18 cellular contexts compared by ENCODE assay signal in genomic region chrX:18894156-18894555, GRCh38.
A peak's percentile ranks its signal among the peaks of the same experiment; 100 is the strongest.
DNase-seq lines count a peak whose midpoint lies in the region; ATAC-seq and TF ChIP-seq lines count a peak whose summit lies in the region.
"Had no signal": no experiment of that assay in that cellular context is flagged by ENCODE, and none has a peak within 500 bp of the region (broad histone marks: within the 10 kb centered on the region; RNA-seq: fewer than 3 reads in every experiment).

No MANE protein-coding gene starts in this region.

- DNase-seq in left ventricle myocardium inferior (no peak), heart right ventricle (no peak), RWPE1 (ENCODE audit: low spot score) (no peak), epithelial cell of proximal tubule (ENCODE audit: low read depth) (no peak), thoracic aorta (ENCODE audit: low spot score) (no peak), SKM-1 (lab: John Stamatoyannopoulos, UW; ENCODE audit: unreplicated experiment) (no peak), LoVo (ENCODE audit: low spot score) (no peak), iPS-NIHi11 (ENCODE audit: low spot score) (no peak)
- DNase-seq: 8988T, DMS 273 treated with DMSO at 0.1 percent for 48 hours, KBM-7, NCI-H1436 treated with DMSO at 0.1 percent for 48 hours, NCI-H2029 treated with DMSO at 0.1 percent for 48 hours, NCI-H510A, PC-9 had no signal

- ATAC-seq in heart right ventricle, result no peak
- no peak for ATAC-seq in thoracic aorta (ENCODE audit: insufficient number of reproducible peaks, low FRiP score, low read depth)
- ATAC-seq: HCT116, Right ventricle myocardium inferior had no signal

- POLR2A ChIA-PET in RWPE1 (lab: Yijun Ruan, JAX; ENCODE audit: low non-redundant PET), result no interaction called here

- peaks cover 25% of the 10 kb centered on the region for H3K4me1 ChIP-seq in left ventricle myocardium inferior
- peaks cover 0 to 21% (median 7%) of the 10 kb centered on the region in 9 donors for H3K4me1 ChIP-seq in heart right ventricle
- peaks cover 10 to 25% of the 10 kb centered on the region in 2 donors for H3K4me1 ChIP-seq in thoracic aorta (ENCODE audit: control insufficient read depth in 1 of 2, low read depth in 2 of 2)

- H3K9me3 ChIP-seq in left ventricle myocardium inferior (replicated peaks) (no peaks in the 10 kb centered on the region), heart right ventricle (no peaks in the 10 kb centered on the region), thoracic aorta (no peaks in the 10 kb centered on the region)

- CTCF ChIA-PET in RWPE1 (lab: Yijun Ruan, JAX), result no interaction called here

- TF ChIP-seq CTCF in left ventricle myocardium inferior (IDR thresholded peaks at IDR 0.05; ENCODE audit: borderline replicate concordance) (no peak), heart right ventricle (IDR thresholded peaks at IDR 0.05) (no peak), RWPE1 (conservative IDR thresholded peaks at IDR 0.05; ENCODE audit: low read depth) (no peak), epithelial cell of proximal tubule (conservative IDR thresholded peaks at IDR 0.05; ENCODE audit: low read depth, low read length) (peak; percentile 9), thoracic aorta (IDR thresholded peaks at IDR 0.05) (no peak)

- intact Hi-C loops in left ventricle myocardium inferior (cut with micrococcal nuclease), result no loop called here
- intact Hi-C loops in heart right ventricle (cut with DNase I), result loop anchor here in 2 of 10 donors (5.0 to 10.0 kb wide), 2 partner anchors 479 to 482 kb away; no protein-coding TSS in a partner anchor

- 89 to 91% methylated on average over 18 of the region's 18 CpGs for WGBS in heart right ventricle, 2 donors

- H3K27ac ChIP-seq in left ventricle myocardium inferior (replicated peaks) (peak overlapping the region; percentile 86), heart right ventricle (peak overlapping the region in 4 of 10 donors; percentile 71 to 84 (median 77)), RWPE1 (peak overlapping the region; percentile 88), thoracic aorta (peak overlapping the region; percentile 83 to 84)
- H3K27ac ChIP-seq: C4-2B, PC-9 had no signal

- no peaks in the 10 kb centered on the region for H3K27me3 ChIP-seq in left ventricle myocardium inferior (ENCODE audit: low read depth)
- H3K27me3 ChIP-seq in heart right ventricle, result no peaks in the 10 kb centered on the region
- H3K27me3 ChIP-seq in thoracic aorta (replicated peaks; ENCODE audit: insufficient read depth), result no peaks in the 10 kb centered on the region

- H3K36me3 ChIP-seq in left ventricle myocardium inferior (peaks cover 4% of the 10 kb centered on the region), heart right ventricle (peaks cover 0 to 23% (median 0%) of the 10 kb centered on the region in 9 donors), thoracic aorta (no peaks in the 10 kb centered on the region)

- H3K4me3 ChIP-seq in left ventricle myocardium inferior (no peak overlapping the region), heart right ventricle (no peak overlapping the region), epithelial cell of proximal tubule (ENCODE audit: low read depth, low read length) (no peak overlapping the region), thoracic aorta (no peak overlapping the region)
- H3K4me3 ChIP-seq: PC-9 had no signal
